Comparison of ENCODE assay signal across 2 cellular contexts in the genomic region with DNA sequence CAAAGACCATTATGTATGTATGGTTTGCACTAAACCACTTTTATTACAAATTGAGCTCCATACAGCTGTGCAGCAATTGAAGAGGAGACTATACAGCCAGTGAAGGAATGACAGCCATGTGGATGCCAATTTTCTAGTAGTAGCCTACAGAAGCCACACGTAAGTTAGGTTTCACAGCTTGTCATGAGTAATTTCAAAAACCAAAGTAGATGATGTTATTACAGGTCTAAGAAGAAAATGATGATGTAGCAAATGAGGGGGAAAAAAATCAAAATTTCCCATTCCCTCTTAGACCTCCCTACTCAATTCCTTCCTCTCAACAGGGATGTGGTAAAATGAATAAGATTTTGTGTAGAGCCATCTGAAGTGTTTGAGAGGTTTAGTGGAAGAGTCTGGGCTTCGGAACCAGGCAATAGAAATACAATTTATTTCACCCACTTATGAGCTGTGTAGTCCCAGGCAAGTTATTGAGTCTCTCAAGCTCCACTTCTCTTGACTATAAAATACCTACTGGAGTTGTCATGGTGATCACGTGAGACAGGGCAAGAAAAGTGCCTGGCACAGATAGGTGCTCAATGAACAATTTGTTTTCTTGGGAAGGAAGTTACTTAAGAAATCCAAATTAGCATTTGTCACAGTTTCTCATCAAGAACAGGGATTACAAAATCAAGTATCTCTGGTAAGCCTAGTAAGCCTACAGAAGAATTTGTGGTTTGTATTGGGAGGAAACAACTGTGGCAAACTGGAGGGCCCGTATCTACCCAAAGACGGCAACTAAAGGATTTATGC.
TF ChIP-seq lines count a peak whose summit lies in the region.

No MANE protein-coding gene starts in this region.

TF ChIP-seq in A549, 52 proteins besides CTCF, POLR2A, EP300 and RAD21 (continued from another document):
- TF ChIP-seq E2F6 (IDR thresholded peaks at IDR 0.05; ENCODE audit: borderline replicate concordance, low read depth): no peak
- peak; percentile 56 for TF ChIP-seq MAFK (IDR thresholded peaks at IDR 0.05; ENCODE audit: partially characterized antibody)
- no peak for TF ChIP-seq FOXS1 (CRISPR knock-in tag; IDR thresholded peaks at IDR 0.05)
- TF ChIP-seq NPAS2 (CRISPR knock-in tag; IDR thresholded peaks at IDR 0.05; ENCODE audit: borderline replicate concordance): no peak
- TF ChIP-seq HDAC2 (IDR thresholded peaks at IDR 0.05): no peak
- no peak for TF ChIP-seq RCOR1 (IDR thresholded peaks at IDR 0.05; ENCODE audit: low read depth, low read length)

TF ChIP-seq in HepG2, 621 proteins besides CTCF, POLR2A, EP300 and RAD21 (continued from another document):
- TF ChIP-seq, protein P1, sequence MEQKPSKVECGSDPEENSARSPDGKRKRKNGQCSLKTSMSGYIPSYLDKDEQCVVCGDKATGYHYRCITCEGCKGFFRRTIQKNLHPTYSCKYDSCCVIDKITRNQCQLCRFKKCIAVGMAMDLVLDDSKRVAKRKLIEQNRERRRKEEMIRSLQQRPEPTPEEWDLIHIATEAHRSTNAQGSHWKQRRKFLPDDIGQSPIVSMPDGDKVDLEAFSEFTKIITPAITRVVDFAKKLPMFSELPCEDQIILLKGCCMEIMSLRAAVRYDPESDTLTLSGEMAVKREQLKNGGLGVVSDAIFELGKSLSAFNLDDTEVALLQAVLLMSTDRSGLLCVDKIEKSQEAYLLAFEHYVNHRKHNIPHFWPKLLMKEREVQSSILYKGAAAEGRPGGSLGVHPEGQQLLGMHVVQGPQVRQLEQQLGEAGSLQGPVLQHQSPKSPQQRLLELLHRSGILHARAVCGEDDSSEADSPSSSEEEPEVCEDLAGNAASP (CRISPR knock-in tag; IDR thresholded peaks at IDR 0.05; ENCODE audit: borderline replicate concordance): no peak
- TF ChIP-seq SP1 (IDR thresholded peaks at IDR 0.05) (no peak), SP1 (CRISPR knock-in tag; IDR thresholded peaks at IDR 0.05) (no peak), MAFK (conservative IDR thresholded peaks at IDR 0.05 in 1 of 2, IDR thresholded peaks at IDR 0.05 in 1 of 2; ENCODE audit: low read length in 2 of 2) (peak in 1 of 2 experiments; percentile 67; a peak in 3 of 4 replicates), HNF4A (CRISPR knock-in tag; IDR thresholded peaks at IDR 0.05) (no peak)
